Comparison of ENCODE assay signal across 8 cellular contexts in genomic region chr20:62651285-62652021, GRCh38. TPM values are rescaled to one million over a fixed set of nuclear protein-coding genes. Genes with fewer than 3 reads are reported as not detected.
DNase-seq lines count a peak whose midpoint lies in the region; ATAC-seq and TF ChIP-seq lines count a peak whose summit lies in the region.

No MANE protein-coding gene starts in this region.

- peaks cover 36% of the 10 kb centered on the region for H3K4me1 Mint-ChIP-seq in activated naive CD4-positive, alpha-beta T cell treated with anti-CD3 and anti-CD28 coated beads, Interleukin-2, amount 50 U/mL, for 24 hours

- TF ChIP-seq POLR2A in GM19193 (IDR thresholded peaks at IDR 0.05; ENCODE audit: extremely low read depth, insufficient read depth, insufficient read length) = peak; percentile 38

- peak overlapping the region; percentile 81 for H3K4me3 Mint-ChIP-seq in activated naive CD4-positive, alpha-beta T cell treated with anti-CD3 and anti-CD28 coated beads, Interleukin-2, amount 50 U/mL, for 24 hours

- DNase-seq in SK-N-DZ (ENCODE audit: low spot score) = peak; percentile 76
- DNase-seq in left lobe of liver (ENCODE audit: low spot score) = peak; percentile 65
- peak; percentile 44 to 59 for DNase-seq in stimulated activated CD8-positive, alpha-beta memory T cell treated with anti-CD3 and anti-CD28 coated beads, Interleukin-15, amount 100 ng/mL, for 4 hours (ENCODE audit: low read depth in 2 of 2)
- no peak for DNase-seq in NCI-H1417 (lab: John Stamatoyannopoulos, UW)
- no peak for DNase-seq in NCI-H1930 (lab: John Stamatoyannopoulos, UW)

- ATAC-seq in HG03139 (IDR thresholded peaks at IDR 0.05; ENCODE audit: unreplicated experiment) (peak; percentile 41), left lobe of liver (peak; percentile 43)

- no peaks in the 10 kb centered on the region for H3K36me3 Mint-ChIP-seq in activated naive CD4-positive, alpha-beta T cell treated with anti-CD3 and anti-CD28 coated beads, Interleukin-2, amount 50 U/mL, for 24 hours

- no peaks in the 10 kb centered on the region for H3K27me3 Mint-ChIP-seq in activated naive CD4-positive, alpha-beta T cell treated with anti-CD3 and anti-CD28 coated beads, Interleukin-2, amount 50 U/mL, for 24 hours

- peak overlapping the region; percentile 70 for H3K27ac Mint-ChIP-seq in activated naive CD4-positive, alpha-beta T cell treated with anti-CD3 and anti-CD28 coated beads, Interleukin-2, amount 50 U/mL, for 24 hours

- H3K9me3 Mint-ChIP-seq in activated naive CD4-positive, alpha-beta T cell treated with anti-CD3 and anti-CD28 coated beads, Interleukin-2, amount 50 U/mL, for 24 hours = no peaks in the 10 kb centered on the region

RNA-seq across cellular contexts. Expression of gene SLCO4A1, which starts 9.2 kb away (rescaled TPM):
- 12.0 and 18.7 TPM in 2 replicates for polyA plus RNA-seq in SK-N-DZ (2014; cell fraction: cytosol; rRNA removed)
- polyA plus RNA-seq in SK-N-DZ (2014; cell fraction: nucleus; rRNA removed) = 32.1 and 36.3 TPM in 2 replicates
- total RNA-seq in left lobe of liver = 1.7 TPM

RNA-seq across cellular contexts. Expression of gene NTSR1, which starts 57.2 kb away (rescaled TPM):
- polyA plus RNA-seq in SK-N-DZ (2014; cell fraction: cytosol; rRNA removed) = 0.64 and 0.86 TPM in 2 replicates
- polyA plus RNA-seq in SK-N-DZ (2014; cell fraction: nucleus; rRNA removed) = 1.0 and 1.5 TPM in 2 replicates
- 0.10 TPM for total RNA-seq in left lobe of liver

Comparison
In these comparisons a context has a peak if more than half of its experiments do, and no peak if none do; other contexts are left out.
1. DNase-seq: peak in SK-N-DZ (single experiment), left lobe of liver (single experiment) and stimulated activated CD8-positive, alpha-beta memory T cell treated with anti-CD3 and anti-CD28 coated beads, Interleukin-15, amount 100 ng/mL, for 4 hours (2 of 2); none in NCI-H1417 (0 of 3) and NCI-H1930 (0 of 2).